ENCODE assay signal across 24 cellular contexts in the genomic region with DNA sequence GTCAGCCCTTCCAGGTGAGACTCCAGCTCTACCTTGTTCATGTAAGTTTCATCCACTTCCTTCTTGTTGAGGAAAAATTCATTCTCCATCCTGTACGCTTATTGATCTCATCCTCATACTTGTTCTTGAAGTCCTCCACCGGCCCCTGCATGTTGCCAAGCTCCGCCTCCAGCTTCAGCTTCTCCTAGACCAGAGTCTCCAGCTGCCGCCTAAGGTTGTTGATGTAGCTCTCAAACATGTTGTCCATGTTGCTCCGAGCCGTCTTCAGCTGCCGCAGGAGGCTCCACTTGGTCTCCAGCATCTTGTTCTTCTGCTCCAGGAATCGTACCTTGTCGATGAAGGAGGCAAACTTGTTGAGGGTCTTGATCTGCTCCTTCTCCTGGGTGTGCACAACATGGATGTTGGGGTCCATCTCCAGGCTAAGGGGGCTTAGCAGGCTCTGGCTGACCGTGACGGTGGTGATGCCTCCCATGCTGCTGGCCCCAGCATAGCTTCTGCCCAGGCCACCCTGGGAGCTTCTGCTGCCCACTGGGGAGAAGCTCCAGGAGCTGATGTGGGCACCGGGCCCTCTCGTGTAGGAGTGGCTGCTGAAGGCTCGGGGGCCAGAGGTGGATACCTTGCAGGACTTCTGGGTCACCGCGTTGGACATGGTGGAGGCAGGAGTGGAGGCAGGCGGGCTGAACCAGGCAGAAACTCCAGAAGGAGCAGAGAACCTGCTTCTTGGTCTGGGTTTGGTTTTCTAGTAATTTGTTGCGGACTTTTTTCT.
"Had no signal": no experiment of that assay in that cellular context is flagged by ENCODE, and none has a peak within 500 bp of the region (broad histone marks: within the 10 kb centered on the region; RNA-seq: fewer than 3 reads in every experiment).

No MANE protein-coding gene starts in this region.

- H3K27me3 ChIP-seq: hepatocyte, neutrophil, right atrium auricular region, right lobe of liver, suprapubic skin, tibial artery, uterus had no signal

- H3K9me3 ChIP-seq: neutrophil, right atrium auricular region, right lobe of liver, thoracic aorta, tibial artery, uterus had no signal

- H3K36me3 ChIP-seq: heart right ventricle, neutrophil, right atrium auricular region, right lobe of liver, suprapubic skin, thoracic aorta, tibial artery, uterus had no signal

- H3K27ac ChIP-seq: heart right ventricle, hepatocyte, neutrophil, parathyroid adenoma, right atrium auricular region, right lobe of liver, suprapubic skin, thoracic aorta, tibial artery, uterus had no signal

- H3K4me3 ChIP-seq: heart right ventricle, hepatocyte, right atrium auricular region, right lobe of liver, smooth muscle cell, suprapubic skin, thoracic aorta, tibial artery, uterus had no signal

- H3K4me1 ChIP-seq: heart right ventricle, parathyroid adenoma, right atrium auricular region, right lobe of liver, suprapubic skin, tibial artery, uterus had no signal

- H3K9ac ChIP-seq: parathyroid adenoma had no signal

- ATAC-seq: heart right ventricle; left cardiac atrium; left lobe of liver; naive thymus-derived CD8-positive, alpha-beta T cell; right lobe of liver; stimulated activated effector memory CD8-positive, alpha-beta T cell treated with anti-CD3 and anti-CD28 coated beads, Interleukin-12 subunit alpha, Interleukin-12 subunit beta, amount 100 ng/mL, for 72 hours had no signal

- DNase-seq: glutamatergic neuron; heart right ventricle; islet precursor cell; kidney glomerular epithelial cell; left cardiac atrium; naive thymus-derived CD8-positive, alpha-beta T cell; occipital lobe; stimulated activated CD4-positive, alpha-beta T cell treated with anti-CD3 and anti-CD28 coated beads, Interleukin-12 subunit alpha, Interleukin-12 subunit beta, amount 100 ng/mL, for 4 hours; stimulated activated CD4-positive, alpha-beta T cell treated with anti-CD3 and anti-CD28 coated beads, Interleukin-15, amount 100 ng/mL, for 24 hours; stimulated activated CD4-positive, alpha-beta T cell treated with anti-CD3 and anti-CD28 coated beads, Interleukin-4, amount 100 ng/mL, for 24 hours; stimulated activated naive CD4-positive, alpha-beta T cell; tibial artery; trophoblast cell; uterus had no signal
